Comparison of ENCODE assay signal across 31 cellular contexts in genomic region chr1:222299524-222299923, GRCh38.
"Had no signal": no experiment of that assay in that cellular context is flagged by ENCODE, and none has a peak within 500 bp of the region (broad histone marks: within the 10 kb centered on the region; RNA-seq: fewer than 3 reads in every experiment).

No MANE protein-coding gene starts in this region.

- ATAC-seq: activated naive CD8-positive, alpha-beta T cell treated with anti-CD3 and anti-CD28 coated beads, Interleukin-2, amount 50 U/mL, for 24 hours; PC-3; WTC11 had no signal

- H3K9me3 ChIP-seq: Peyer's patch, SJSA1, SK-N-SH had no signal

- H3K27me3 ChIP-seq: brain microvascular endothelial cell, Peyer's patch, SJSA1 had no signal

- DNase-seq: activated CD4-positive, alpha-beta memory T cell treated with anti-CD3 and anti-CD28 coated beads for 36 hours; activated CD4-positive, alpha-beta T cell treated with anti-CD3 and anti-CD28 coated beads for 4 hours; activated CD4-positive, alpha-beta T cell treated with anti-CD3 and anti-CD28 coated beads, Interleukin-2, amount 50 U/mL, for 1 hour; activated CD4-positive, CD25-positive, alpha-beta regulatory T cell treated with anti-CD3 and anti-CD28 coated beads, Interleukin-2, amount 50 U/mL, for 72 hours; activated CD8-positive, alpha-beta memory T cell treated with anti-CD3 and anti-CD28 coated beads, Interleukin-2, amount 50 U/mL, for 4 hours; activated effector memory CD4-positive, alpha-beta T cell treated with Interleukin-2 at 50 U/mL for 16 hours; activated naive CD4-positive, alpha-beta T cell treated with anti-CD3 and anti-CD28 coated beads, Interleukin-2, amount 10 ng/mL, durations not matched to agents 7 days and 5 days; activated naive CD8-positive, alpha-beta T cell treated with anti-CD3 and anti-CD28 coated beads, Interleukin-2, amount 50 U/mL, for 24 hours; activated T-cell treated with anti-CD3 and anti-CD28 coated beads for 4 hours; activated T-cell treated with anti-CD3 and anti-CD28 coated beads, Interleukin-2, amount 50 U/mL, for 48 hours; amniotic stem cell; aorta; brain microvascular endothelial cell; central memory CD4-positive, alpha-beta T cell; NCI-H1048; NCI-H1105 treated with DMSO at 0.1 percent for 48 hours; NCI-H1436 treated with DMSO at 0.1 percent for 48 hours; NCI-H187; NCI-H2029 treated with DMSO at 0.1 percent for 48 hours; NCI-H2107; NCI-H2171; NCI-H510A; NCI-H526; NCI-H748 treated with DMSO at 0.1 percent for 48 hours; PC-3; Peyer's patch; RPMI8226; SHP77 treated with DMSO at 0.1 percent for 48 hours; SK-N-SH had no signal

- H3K27ac ChIP-seq: brain microvascular endothelial cell, Peyer's patch, SJSA1 had no signal

- H3K36me3 ChIP-seq: brain microvascular endothelial cell, Peyer's patch, SJSA1 had no signal

- H3K4me1 ChIP-seq: Peyer's patch had no signal

- H3K4me3 ChIP-seq: Peyer's patch, SJSA1 had no signal
